ENCODE assay signal across 3 cellular contexts in the genomic region with DNA sequence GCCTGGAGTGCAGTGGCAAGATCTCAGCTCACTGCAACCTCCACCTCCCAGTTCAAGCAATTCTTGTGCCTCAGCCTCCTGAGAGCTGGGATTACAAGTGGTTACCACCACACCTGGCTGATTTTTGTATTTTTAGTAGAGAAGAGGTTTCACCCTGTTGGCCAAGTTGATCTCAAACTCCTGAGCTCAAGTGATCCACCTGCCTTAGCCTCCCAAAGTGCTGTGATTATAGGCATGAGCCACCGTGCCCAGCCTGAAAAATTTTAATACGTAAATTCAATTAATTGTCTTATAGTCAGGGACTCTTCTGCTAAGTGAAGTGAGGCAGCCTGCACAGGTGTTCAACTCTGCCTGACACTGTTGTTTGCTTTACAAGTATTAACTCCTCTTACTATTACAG. TPM values are rescaled to one million over a fixed set of nuclear protein-coding genes. Genes with fewer than 3 reads are reported as not detected.
"Had no signal": no experiment of that assay in that cellular context is flagged by ENCODE, and none has a peak within 500 bp of the region (broad histone marks: within the 10 kb centered on the region; RNA-seq: fewer than 3 reads in every experiment).

No MANE protein-coding gene starts in this region.

RNA-seq across cellular contexts. Expression of a gene that starts 15.1 kb away (rescaled TPM):
- total RNA-seq: LHCN-M2, M059J, MCF 10A had no signal

RNA-seq across cellular contexts. Expression of a gene that starts 35.9 kb away (rescaled TPM):
- total RNA-seq: LHCN-M2, M059J, MCF 10A had no signal
